ENCODE assay signal across 1 cellular context in the genomic region with DNA sequence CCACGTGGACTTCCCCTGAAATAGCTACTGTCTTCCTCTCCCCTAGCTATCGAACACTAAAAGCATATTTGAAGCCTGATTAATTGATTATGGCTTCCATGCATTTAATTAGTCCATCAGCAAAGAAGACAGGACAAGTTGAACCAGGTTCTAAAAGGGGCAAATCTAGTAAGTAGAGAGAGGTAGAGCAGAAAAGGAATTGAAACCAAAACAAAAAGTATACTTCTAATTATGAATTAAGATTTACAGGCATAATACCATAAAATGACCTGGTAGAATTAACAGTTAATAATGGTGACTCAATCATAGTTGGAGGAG.
A peak's percentile ranks its signal among the peaks of the same experiment; 100 is the strongest.
TF ChIP-seq lines count a peak whose summit lies in the region.

No MANE protein-coding gene starts in this region.

TF ChIP-seq in HCT116, 20 proteins besides CTCF, POLR2A, EP300 and RAD21 (continued from another document):
- TF ChIP-seq, protein P1, sequence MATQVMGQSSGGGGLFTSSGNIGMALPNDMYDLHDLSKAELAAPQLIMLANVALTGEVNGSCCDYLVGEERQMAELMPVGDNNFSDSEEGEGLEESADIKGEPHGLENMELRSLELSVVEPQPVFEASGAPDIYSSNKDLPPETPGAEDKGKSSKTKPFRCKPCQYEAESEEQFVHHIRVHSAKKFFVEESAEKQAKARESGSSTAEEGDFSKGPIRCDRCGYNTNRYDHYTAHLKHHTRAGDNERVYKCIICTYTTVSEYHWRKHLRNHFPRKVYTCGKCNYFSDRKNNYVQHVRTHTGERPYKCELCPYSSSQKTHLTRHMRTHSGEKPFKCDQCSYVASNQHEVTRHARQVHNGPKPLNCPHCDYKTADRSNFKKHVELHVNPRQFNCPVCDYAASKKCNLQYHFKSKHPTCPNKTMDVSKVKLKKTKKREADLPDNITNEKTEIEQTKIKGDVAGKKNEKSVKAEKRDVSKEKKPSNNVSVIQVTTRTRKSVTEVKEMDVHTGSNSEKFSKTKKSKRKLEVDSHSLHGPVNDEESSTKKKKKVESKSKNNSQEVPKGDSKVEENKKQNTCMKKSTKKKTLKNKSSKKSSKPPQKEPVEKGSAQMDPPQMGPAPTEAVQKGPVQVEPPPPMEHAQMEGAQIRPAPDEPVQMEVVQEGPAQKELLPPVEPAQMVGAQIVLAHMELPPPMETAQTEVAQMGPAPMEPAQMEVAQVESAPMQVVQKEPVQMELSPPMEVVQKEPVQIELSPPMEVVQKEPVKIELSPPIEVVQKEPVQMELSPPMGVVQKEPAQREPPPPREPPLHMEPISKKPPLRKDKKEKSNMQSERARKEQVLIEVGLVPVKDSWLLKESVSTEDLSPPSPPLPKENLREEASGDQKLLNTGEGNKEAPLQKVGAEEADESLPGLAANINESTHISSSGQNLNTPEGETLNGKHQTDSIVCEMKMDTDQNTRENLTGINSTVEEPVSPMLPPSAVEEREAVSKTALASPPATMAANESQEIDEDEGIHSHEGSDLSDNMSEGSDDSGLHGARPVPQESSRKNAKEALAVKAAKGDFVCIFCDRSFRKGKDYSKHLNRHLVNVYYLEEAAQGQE (IDR thresholded peaks at IDR 0.05; ENCODE audit: low read depth), result no peak
- TF ChIP-seq ELF1 (IDR thresholded peaks at IDR 0.05; ENCODE audit: borderline replicate concordance, low read depth), result peak; percentile 2; the same call in 1 of the 2 replicates
- no peak for TF ChIP-seq EZH2 (IDR thresholded peaks at IDR 0.05)
- peak; percentile 12; the same call in 1 of the 2 replicates for TF ChIP-seq SIN3A (IDR thresholded peaks at IDR 0.05; ENCODE audit: low read depth)
